ENCODE assay signal across 2 cellular contexts in the genomic region with DNA sequence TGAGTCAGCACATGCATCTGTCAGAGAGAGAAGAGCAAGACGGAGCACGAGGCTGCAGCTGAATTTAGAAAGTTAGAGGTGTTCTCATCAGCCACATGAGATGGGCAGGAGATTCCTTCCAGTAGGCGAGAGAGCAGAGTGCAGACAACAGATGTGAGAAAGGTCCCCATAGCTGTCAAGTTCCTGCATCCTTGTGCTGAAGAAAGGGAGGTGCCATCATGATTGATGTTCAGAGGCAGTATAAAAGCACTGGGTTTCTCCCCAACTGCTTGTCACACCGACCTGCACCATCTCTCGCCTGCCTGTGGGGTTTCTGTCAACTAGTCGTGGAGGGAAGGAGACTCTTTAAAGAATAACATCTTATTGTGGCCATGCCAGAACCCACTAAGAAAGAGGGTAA.
TF ChIP-seq lines count a peak whose summit lies in the region.

A gene with protein sequence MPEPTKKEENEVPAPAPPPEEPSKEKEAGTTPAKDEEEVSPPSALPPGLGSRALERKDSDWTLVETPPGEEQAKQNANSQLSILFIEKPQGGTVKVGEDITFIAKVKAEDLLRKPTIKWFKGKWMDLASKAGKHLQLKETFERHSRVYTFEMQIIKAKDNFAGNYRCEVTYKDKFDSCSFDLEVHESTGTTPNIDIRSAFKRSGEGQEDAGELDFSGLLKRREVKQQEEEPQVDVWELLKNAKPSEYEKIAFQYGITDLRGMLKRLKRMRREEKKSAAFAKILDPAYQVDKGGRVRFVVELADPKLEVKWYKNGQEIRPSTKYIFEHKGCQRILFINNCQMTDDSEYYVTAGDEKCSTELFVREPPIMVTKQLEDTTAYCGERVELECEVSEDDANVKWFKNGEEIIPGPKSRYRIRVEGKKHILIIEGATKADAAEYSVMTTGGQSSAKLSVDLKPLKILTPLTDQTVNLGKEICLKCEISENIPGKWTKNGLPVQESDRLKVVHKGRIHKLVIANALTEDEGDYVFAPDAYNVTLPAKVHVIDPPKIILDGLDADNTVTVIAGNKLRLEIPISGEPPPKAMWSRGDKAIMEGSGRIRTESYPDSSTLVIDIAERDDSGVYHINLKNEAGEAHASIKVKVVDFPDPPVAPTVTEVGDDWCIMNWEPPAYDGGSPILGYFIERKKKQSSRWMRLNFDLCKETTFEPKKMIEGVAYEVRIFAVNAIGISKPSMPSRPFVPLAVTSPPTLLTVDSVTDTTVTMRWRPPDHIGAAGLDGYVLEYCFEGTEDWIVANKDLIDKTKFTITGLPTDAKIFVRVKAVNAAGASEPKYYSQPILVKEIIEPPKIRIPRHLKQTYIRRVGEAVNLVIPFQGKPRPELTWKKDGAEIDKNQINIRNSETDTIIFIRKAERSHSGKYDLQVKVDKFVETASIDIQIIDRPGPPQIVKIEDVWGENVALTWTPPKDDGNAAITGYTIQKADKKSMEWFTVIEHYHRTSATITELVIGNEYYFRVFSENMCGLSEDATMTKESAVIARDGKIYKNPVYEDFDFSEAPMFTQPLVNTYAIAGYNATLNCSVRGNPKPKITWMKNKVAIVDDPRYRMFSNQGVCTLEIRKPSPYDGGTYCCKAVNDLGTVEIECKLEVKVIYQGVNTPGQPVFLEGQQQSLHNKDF (plus strand): TSS at position 272 of the 400 bp plus-strand sequence. CDS start 100 bp downstream, at position 372.

TF ChIP-seq in HepG2, 621 proteins besides CTCF, POLR2A, EP300 and RAD21:
- no peak for TF ChIP-seq MZF1 (CRISPR knock-in tag; IDR thresholded peaks at IDR 0.05; ENCODE audit: borderline replicate concordance)
- TF ChIP-seq ARNT2 (CRISPR knock-in tag; IDR thresholded peaks at IDR 0.05; ENCODE audit: low read depth), result no peak
TF ChIP-seq in HepG2: peak in this region for 0.

TF ChIP-seq in GM12878, 131 proteins besides CTCF, POLR2A, EP300 and RAD21:
- TF ChIP-seq, protein P1, sequence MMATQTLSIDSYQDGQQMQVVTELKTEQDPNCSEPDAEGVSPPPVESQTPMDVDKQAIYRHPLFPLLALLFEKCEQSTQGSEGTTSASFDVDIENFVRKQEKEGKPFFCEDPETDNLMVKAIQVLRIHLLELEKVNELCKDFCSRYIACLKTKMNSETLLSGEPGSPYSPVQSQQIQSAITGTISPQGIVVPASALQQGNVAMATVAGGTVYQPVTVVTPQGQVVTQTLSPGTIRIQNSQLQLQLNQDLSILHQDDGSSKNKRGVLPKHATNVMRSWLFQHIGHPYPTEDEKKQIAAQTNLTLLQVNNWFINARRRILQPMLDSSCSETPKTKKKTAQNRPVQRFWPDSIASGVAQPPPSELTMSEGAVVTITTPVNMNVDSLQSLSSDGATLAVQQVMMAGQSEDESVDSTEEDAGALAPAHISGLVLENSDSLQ (IDR thresholded peaks at IDR 0.05), result 0 out of 2 replicates have a peak, but pooled peaks have one; percentile 16
- TF ChIP-seq, protein P2, sequence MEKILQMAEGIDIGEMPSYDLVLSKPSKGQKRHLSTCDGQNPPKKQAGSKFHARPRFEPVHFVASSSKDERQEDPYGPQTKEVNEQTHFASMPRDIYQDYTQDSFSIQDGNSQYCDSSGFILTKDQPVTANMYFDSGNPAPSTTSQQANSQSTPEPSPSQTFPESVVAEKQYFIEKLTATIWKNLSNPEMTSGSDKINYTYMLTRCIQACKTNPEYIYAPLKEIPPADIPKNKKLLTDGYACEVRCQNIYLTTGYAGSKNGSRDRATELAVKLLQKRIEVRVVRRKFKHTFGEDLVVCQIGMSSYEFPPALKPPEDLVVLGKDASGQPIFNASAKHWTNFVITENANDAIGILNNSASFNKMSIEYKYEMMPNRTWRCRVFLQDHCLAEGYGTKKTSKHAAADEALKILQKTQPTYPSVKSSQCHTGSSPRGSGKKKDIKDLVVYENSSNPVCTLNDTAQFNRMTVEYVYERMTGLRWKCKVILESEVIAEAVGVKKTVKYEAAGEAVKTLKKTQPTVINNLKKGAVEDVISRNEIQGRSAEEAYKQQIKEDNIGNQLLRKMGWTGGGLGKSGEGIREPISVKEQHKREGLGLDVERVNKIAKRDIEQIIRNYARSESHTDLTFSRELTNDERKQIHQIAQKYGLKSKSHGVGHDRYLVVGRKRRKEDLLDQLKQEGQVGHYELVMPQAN (conservative IDR thresholded peaks at IDR 0.05), result no peak
- TF ChIP-seq, protein P3, sequence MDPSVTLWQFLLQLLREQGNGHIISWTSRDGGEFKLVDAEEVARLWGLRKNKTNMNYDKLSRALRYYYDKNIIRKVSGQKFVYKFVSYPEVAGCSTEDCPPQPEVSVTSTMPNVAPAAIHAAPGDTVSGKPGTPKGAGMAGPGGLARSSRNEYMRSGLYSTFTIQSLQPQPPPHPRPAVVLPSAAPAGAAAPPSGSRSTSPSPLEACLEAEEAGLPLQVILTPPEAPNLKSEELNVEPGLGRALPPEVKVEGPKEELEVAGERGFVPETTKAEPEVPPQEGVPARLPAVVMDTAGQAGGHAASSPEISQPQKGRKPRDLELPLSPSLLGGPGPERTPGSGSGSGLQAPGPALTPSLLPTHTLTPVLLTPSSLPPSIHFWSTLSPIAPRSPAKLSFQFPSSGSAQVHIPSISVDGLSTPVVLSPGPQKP (IDR thresholded peaks at IDR 0.05; ENCODE audit: low read depth, low read length), result no peak
- TF ChIP-seq SIX5 (IDR thresholded peaks at IDR 0.05; ENCODE audit: low read depth, low read length, severe bottlenecking), result no peak
- no peak for TF ChIP-seq JUND (IDR thresholded peaks at IDR 0.05; ENCODE audit: low read depth, low read length)
- TF ChIP-seq, protein P4, sequence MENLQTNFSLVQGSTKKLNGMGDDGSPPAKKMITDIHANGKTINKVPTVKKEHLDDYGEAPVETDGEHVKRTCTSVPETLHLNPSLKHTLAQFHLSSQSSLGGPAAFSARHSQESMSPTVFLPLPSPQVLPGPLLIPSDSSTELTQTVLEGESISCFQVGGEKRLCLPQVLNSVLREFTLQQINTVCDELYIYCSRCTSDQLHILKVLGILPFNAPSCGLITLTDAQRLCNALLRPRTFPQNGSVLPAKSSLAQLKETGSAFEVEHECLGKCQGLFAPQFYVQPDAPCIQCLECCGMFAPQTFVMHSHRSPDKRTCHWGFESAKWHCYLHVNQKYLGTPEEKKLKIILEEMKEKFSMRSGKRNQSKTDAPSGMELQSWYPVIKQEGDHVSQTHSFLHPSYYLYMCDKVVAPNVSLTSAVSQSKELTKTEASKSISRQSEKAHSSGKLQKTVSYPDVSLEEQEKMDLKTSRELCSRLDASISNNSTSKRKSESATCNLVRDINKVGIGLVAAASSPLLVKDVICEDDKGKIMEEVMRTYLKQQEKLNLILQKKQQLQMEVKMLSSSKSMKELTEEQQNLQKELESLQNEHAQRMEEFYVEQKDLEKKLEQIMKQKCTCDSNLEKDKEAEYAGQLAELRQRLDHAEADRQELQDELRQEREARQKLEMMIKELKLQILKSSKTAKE (IDR thresholded peaks at IDR 0.05; ENCODE audit: low read depth, poor library complexity, severe bottlenecking), result no peak
